8 cellular contexts compared by ENCODE assay signal in genomic region chr12:103884316-103884715, GRCh38. TPM values are rescaled to one million over a fixed set of nuclear protein-coding genes. Genes with fewer than 3 reads are reported as not detected.
A peak's percentile ranks its signal among the peaks of the same experiment; 100 is the strongest.
DNase-seq lines count a peak whose midpoint lies in the region; ATAC-seq and TF ChIP-seq lines count a peak whose summit lies in the region.

No MANE protein-coding gene starts in this region.

- H3K4me1 Mint-ChIP-seq in endodermal cell (peaks cover 22% of the 10 kb centered on the region), endothelial cell (ENCODE audit: unreplicated experiment) (peaks cover 20% of the 10 kb centered on the region)

- H3K27ac ChIP-seq in HL-60 (replicated peaks) (no peak overlapping the region), endodermal cell (ENCODE audit: low read depth, low read length) (no peak overlapping the region), psoas muscle (no peak overlapping the region)

- no peaks in the 10 kb centered on the region for H3K9me3 ChIP-seq in endodermal cell (ENCODE audit: control insufficient read depth, low read length)
- H3K9me3 ChIP-seq in psoas muscle: no peaks in the 10 kb centered on the region

- no peak overlapping the region for H3K27ac Mint-ChIP-seq in endodermal cell
- no peak overlapping the region for H3K27ac Mint-ChIP-seq in endothelial cell (ENCODE audit: unreplicated experiment)

- no peaks in the 10 kb centered on the region for H3K27me3 ChIP-seq in HL-60 (ENCODE audit: insufficient read depth, poor library complexity, severe bottlenecking)
- no peaks in the 10 kb centered on the region for H3K27me3 ChIP-seq in endodermal cell (ENCODE audit: control insufficient read depth, insufficient read depth, low read length, poor library complexity, severe bottlenecking)
- H3K27me3 ChIP-seq in psoas muscle (ENCODE audit: insufficient read depth in 3 of 3, low read length in 2 of 3): no peaks in the 10 kb centered on the region

- no peaks in the 10 kb centered on the region for H3K9me3 Mint-ChIP-seq in endodermal cell
- H3K9me3 Mint-ChIP-seq in endothelial cell (ENCODE audit: unreplicated experiment): no peaks in the 10 kb centered on the region

- no peak overlapping the region for H3K4me3 Mint-ChIP-seq in endodermal cell
- no peak overlapping the region for H3K4me3 Mint-ChIP-seq in endothelial cell (ENCODE audit: unreplicated experiment)

- H3K36me3 Mint-ChIP-seq in endodermal cell (ENCODE audit: low read depth) (no peaks in the 10 kb centered on the region), endothelial cell (ENCODE audit: low read depth, unreplicated experiment) (no peaks in the 10 kb centered on the region)

- intact Hi-C loops in psoas muscle (cut with DNase I): loop anchor here in 1 of 2 donors (5.0 kb wide), 3 partner anchors 43 to 257 kb away; no protein-coding TSS in a partner anchor

- H3K4me1 ChIP-seq in endodermal cell (ENCODE audit: control insufficient read depth, insufficient read depth, low read length) (peaks cover 8% of the 10 kb centered on the region), psoas muscle (no peaks in the 10 kb centered on the region)

- peak; percentile 14 for DNase-seq in DMS 273 treated with DMSO at 0.1 percent for 48 hours (lab: John Stamatoyannopoulos, UW)
- peak in 1 of 2 experiments; percentile 58 for DNase-seq in HL-60 (ENCODE audit: low read depth in 1 of 2, low spot score in 1 of 2)
- peak; percentile 24 for DNase-seq in T follicular helper cell (ENCODE audit: low read depth)
- DNase-seq in endodermal cell: no peak
- no peak for DNase-seq in psoas muscle
- no peak for DNase-seq in COLO829 (ENCODE audit: low spot score)
- no peak for DNase-seq in NK-92 treated with Interleukin-12 subunit alpha and Interleukin-12 subunit beta, amount 100 ng/mL, for 24 hours (lab: John Stamatoyannopoulos, UW)
- DNase-seq in endothelial cell (ENCODE audit: low spot score): no peak

- peaks cover 1% of the 10 kb centered on the region for H3K27me3 Mint-ChIP-seq in endodermal cell (ENCODE audit: insufficient read depth)
- peaks cover 10% of the 10 kb centered on the region for H3K27me3 Mint-ChIP-seq in endothelial cell (ENCODE audit: unreplicated experiment)

- no peaks in the 10 kb centered on the region for H3K36me3 ChIP-seq in endodermal cell (ENCODE audit: control insufficient read depth, insufficient read depth, low read length)
- H3K36me3 ChIP-seq in psoas muscle (ENCODE audit: insufficient read depth in 1 of 2, low read depth in 1 of 2): no peaks in the 10 kb centered on the region

- ATAC-seq in psoas muscle: peak in 1 of 4 donors; percentile 54

- WGBS in endodermal cell (ENCODE audit: insufficient coverage in 1 of 2, insufficient read length in 1 of 2), 2 experiments: 55 to 71% methylated on average over 1 to 4 of the region's 4 CpGs
- 30 to 35% (median 31%) methylated on average over 4 of the region's 4 CpGs for WGBS in psoas muscle, 3 donors

- TF ChIP-seq CTCF in HL-60 (IDR thresholded peaks at IDR 0.05; ENCODE audit: insufficient read depth, low read length): peak; percentile 49
- TF ChIP-seq CTCF in endodermal cell (conservative IDR thresholded peaks at IDR 0.05): peak; percentile 68
- peak; percentile 44 for TF ChIP-seq CTCF in psoas muscle (IDR thresholded peaks at IDR 0.05)
- no peak for TF ChIP-seq CTCF in endothelial cell (IDR thresholded peaks at IDR 0.05; ENCODE audit: unreplicated experiment)

- H3K4me3 ChIP-seq in HL-60 (replicated peaks; ENCODE audit: insufficient read depth, low read length) (no peak overlapping the region), endodermal cell (ENCODE audit: low read length) (no peak overlapping the region), psoas muscle (no peak overlapping the region)

- no peak overlapping the region for H3K9ac ChIP-seq in endodermal cell (ENCODE audit: extremely low read depth, low read length, poor library complexity, severe bottlenecking)

RNA-seq across cellular contexts. Expression of gene NT5DC3, which starts 43.3 kb away (rescaled TPM):
- total RNA-seq in endodermal cell (10 to 100 TPM; 24.2 to 28.3 TPM), psoas muscle (10 to 100 TPM; 15.2 to 64.2 (median 19.5) TPM), endothelial cell (ENCODE audit: unreplicated experiment) (1.3 TPM)
- polyA plus RNA-seq in endodermal cell (2013, experiment 1 of 2): 3.9 TPM
- 3.7 TPM for polyA plus RNA-seq in endodermal cell (2013, experiment 2 of 2)
- polyA plus RNA-seq in psoas muscle: 10 to 100 TPM in 1 of 3 donors, 1 to 10 TPM in 2; 5.2 to 16.2 (median 7.3) TPM

RNA-seq across cellular contexts. Expression of gene HSP90B1, which starts 45.9 kb away (rescaled TPM):
- total RNA-seq in endodermal cell: 1,000 to 10,000 TPM; 1,047 to 1,509 TPM
- 642 TPM for polyA plus RNA-seq in endodermal cell (2013, experiment 1 of 2)
- polyA plus RNA-seq in endodermal cell (2013, experiment 2 of 2): 723 TPM
- 100 to 1,000 TPM in 3 of 4 donors, 10 to 100 TPM in 1; 85.7 to 137 (median 126) TPM for total RNA-seq in psoas muscle
- 100 to 1,000 TPM; 118 to 238 (median 129) TPM for polyA plus RNA-seq in psoas muscle
- total RNA-seq in endothelial cell (ENCODE audit: unreplicated experiment): 729 TPM

Comparison
In these comparisons a context has a peak if more than half of its experiments do, and no peak if none do; other contexts are left out.
1. DNase-seq: peak in DMS 273 treated with DMSO at 0.1 percent for 48 hours (single experiment) and T follicular helper cell (single experiment); none in endodermal cell (single experiment), psoas muscle (0 of 2), COLO829 (single experiment), NK-92 treated with Interleukin-12 subunit alpha and Interleukin-12 subunit beta, amount 100 ng/mL, for 24 hours (single experiment) and endothelial cell (single experiment).